15 cellular contexts compared by ENCODE assay signal in genomic region chr2:18558458-18558857, GRCh38. TPM values are rescaled to one million over a fixed set of nuclear protein-coding genes. Genes with fewer than 3 reads are reported as not detected.
DNase-seq lines count a peak whose midpoint lies in the region; ATAC-seq and TF ChIP-seq lines count a peak whose summit lies in the region.
"Had no signal": no experiment of that assay in that cellular context is flagged by ENCODE, and none has a peak within 500 bp of the region (broad histone marks: within the 10 kb centered on the region; RNA-seq: fewer than 3 reads in every experiment).

No MANE protein-coding gene starts in this region.

- peaks cover 32% of the 10 kb centered on the region for H3K4me1 Mint-ChIP-seq in activated B cell treated with CpG ODN at 0.5 μM for 24 hours

- H3K4me3 ChIP-seq in heart right ventricle (peak overlapping the region in 8 of 10 donors; percentile 82 to 93 (median 88)), iPS-20b (ENCODE audit: low read length) (peak overlapping the region; percentile 93), smooth muscle cell (peak overlapping the region; percentile 78), SJCRH30 (no peak overlapping the region)

- no peaks in the 10 kb centered on the region for H3K27me3 Mint-ChIP-seq in activated B cell treated with CpG ODN at 0.5 μM for 24 hours

- H3K4me3 Mint-ChIP-seq in activated B cell treated with CpG ODN at 0.5 μM for 24 hours = no peak overlapping the region
- H3K4me3 Mint-ChIP-seq: CD14-positive monocyte had no signal

- no peak overlapping the region for H2AFZ ChIP-seq in smooth muscle cell (ENCODE audit: low read depth)

- POLR2A ChIA-PET in activated B cell treated with CpG ODN at 0.5 μM for 24 hours (lab: Charles Lee) = interaction anchor here (3.4 kb wide), 1 partner anchor 789 kb away, joined by 24 read pairs; no protein-coding TSS in a partner anchor

- ATAC-seq in heart right ventricle (no peak), activated B cell treated with CpG ODN at 0.5 μM for 24 hours (ENCODE audit: low read depth) (no peak), HG03378 (IDR thresholded peaks at IDR 0.05; ENCODE audit: unreplicated experiment) (no peak), HG02981 (IDR thresholded peaks at IDR 0.05; ENCODE audit: unreplicated experiment) (no peak)
- ATAC-seq: left lobe of liver had no signal

- H3K9ac ChIP-seq in iPS-20b (ENCODE audit: low read depth, low read length) (peak overlapping the region; percentile 69; the same call in 1 of the 2 replicates), smooth muscle cell (ENCODE audit: low read depth) (no peak overlapping the region)

- TF ChIP-seq CTCF in heart right ventricle (IDR thresholded peaks at IDR 0.05) = no peak
- no peak for TF ChIP-seq CTCF in activated B cell treated with CpG ODN at 0.5 μM for 24 hours (IDR thresholded peaks at IDR 0.05)
- no peak for TF ChIP-seq CTCF in smooth muscle cell (IDR thresholded peaks at IDR 0.05; ENCODE audit: borderline replicate concordance, insufficient read depth, poor library complexity, severe bottlenecking)

- H3K27me3 ChIP-seq in heart right ventricle (no peaks in the 10 kb centered on the region), iPS-20b (ENCODE audit: insufficient read depth, low read length) (no peaks in the 10 kb centered on the region), smooth muscle cell (ENCODE audit: low read depth) (no peaks in the 10 kb centered on the region), SJCRH30 (no peaks in the 10 kb centered on the region)

- no peaks in the 10 kb centered on the region for H3K9me3 Mint-ChIP-seq in activated B cell treated with CpG ODN at 0.5 μM for 24 hours

- H3K4me1 ChIP-seq in heart right ventricle = peaks cover 0 to 58% (median 45%) of the 10 kb centered on the region in 9 donors
- peaks cover 17% of the 10 kb centered on the region; the same call in 1 of the 2 replicates for H3K4me1 ChIP-seq in iPS-20b (ENCODE audit: insufficient read depth, low read length)
- peaks cover 9% of the 10 kb centered on the region for H3K4me1 ChIP-seq in smooth muscle cell (ENCODE audit: low read depth)
- peaks cover 5% of the 10 kb centered on the region; the same call in 1 of the 2 replicates for H3K4me1 ChIP-seq in SJCRH30

- WGBS in heart right ventricle, 2 donors = 42 to 54% methylated on average over 1 of the region's 1 CpG
- 86% methylated on average over 1 of the region's 1 CpG for WGBS in smooth muscle cell (ENCODE audit: low lambda C conversion rate)

- H3K36me3 Mint-ChIP-seq in activated B cell treated with CpG ODN at 0.5 μM for 24 hours (ENCODE audit: low read depth) = peaks cover 32% of the 10 kb centered on the region

- DNase-seq in heart right ventricle (no peak), cardiac septum (ENCODE audit: low spot score) (no peak), activated B cell treated with CpG ODN at 0.5 μM for 24 hours (no peak), smooth muscle cell (lab: John Stamatoyannopoulos, UW; ENCODE audit: unreplicated experiment) (no peak), SJCRH30 (no peak)
- DNase-seq: activated CD4-positive, alpha-beta T cell treated with anti-CD3 and anti-CD28 coated beads, Interleukin-2, amount 50 U/mL, for 4 hours had no signal

- no peaks in the 10 kb centered on the region for H3K9me3 ChIP-seq in heart right ventricle
- no peaks in the 10 kb centered on the region for H3K9me3 ChIP-seq in iPS-20b (ENCODE audit: insufficient read depth, low read depth, low read length)
- no peaks in the 10 kb centered on the region for H3K9me3 ChIP-seq in smooth muscle cell (replicated peaks; ENCODE audit: low read depth)
- H3K9me3 ChIP-seq in SJCRH30 (replicated peaks) = no peaks in the 10 kb centered on the region

- intact Hi-C loops in heart right ventricle (cut with DNase I) = loop anchor here in 1 of 10 donors (5.0 kb wide), 1 partner anchor 36 kb away; no protein-coding TSS in a partner anchor
- intact Hi-C loops in cardiac septum (cut with DNase I) = loop anchor here (2.0 kb wide), 1 partner anchor 34 kb away; no protein-coding TSS in a partner anchor
- intact Hi-C loops in activated B cell treated with CpG ODN at 0.5 μM for 24 hours (cut with micrococcal nuclease) = no loop called here

- peak overlapping the region in 9 of 10 donors; percentile 96 to 99 (median 98) for H3K27ac ChIP-seq in heart right ventricle
- H3K27ac ChIP-seq in iPS-20b (ENCODE audit: low read length) = peak overlapping the region; percentile 63
- no peak overlapping the region for H3K27ac ChIP-seq in smooth muscle cell (ENCODE audit: low read depth)
- H3K27ac ChIP-seq in SJCRH30 = no peak overlapping the region

- H3K36me3 ChIP-seq in heart right ventricle = peaks cover 0 to 33% (median 11%) of the 10 kb centered on the region in 9 donors
- H3K36me3 ChIP-seq in iPS-20b (ENCODE audit: insufficient read depth, low read depth, low read length) = peaks cover 14% of the 10 kb centered on the region
- no peaks in the 10 kb centered on the region for H3K36me3 ChIP-seq in smooth muscle cell (ENCODE audit: low read depth)
- peaks cover 17% of the 10 kb centered on the region for H3K36me3 ChIP-seq in SJCRH30

- H4K20me1 ChIP-seq in smooth muscle cell (ENCODE audit: low read depth) = peaks cover 8% of the 10 kb centered on the region

- no peaks in the 10 kb centered on the region for H3F3A ChIP-seq in smooth muscle cell (ENCODE audit: low read depth)

- no peak overlapping the region for H3K4me2 ChIP-seq in smooth muscle cell

- H3K79me2 ChIP-seq in smooth muscle cell (ENCODE audit: low read depth) = peaks cover 29% of the 10 kb centered on the region

- CTCF ChIA-PET in activated B cell treated with CpG ODN at 0.5 μM for 24 hours (lab: Charles Lee) = interaction anchor here (1.2 kb wide), 1 partner anchor 9 kb away, joined by 4 read pairs; no protein-coding TSS in a partner anchor

- H3K27ac Mint-ChIP-seq in activated B cell treated with CpG ODN at 0.5 μM for 24 hours = peak overlapping the region; percentile 91

RNA-seq across cellular contexts. Expression of gene RDH14, which starts 2.0 kb away (rescaled TPM):
- total RNA-seq in heart right ventricle (10 to 100 TPM; 40.8 to 54.8 (median 47.5) TPM), cardiac septum (35.4 TPM), activated B cell treated with CpG ODN at 0.5 μM for 24 hours (18.7 and 19.6 TPM in 2 replicates), smooth muscle cell (26.2 and 26.3 TPM in 2 replicates)
- polyA plus RNA-seq in heart right ventricle (10 to 100 TPM; 25.8 to 35.0 TPM), smooth muscle cell (24.5 and 30.4 TPM in 2 replicates)
- total RNA-seq in SJCRH30 (2014; rRNA removed; shearing (Covaris generic)) = 27.7 TPM in 2 replicates

RNA-seq across cellular contexts. Expression of gene NT5C1B, which starts 30.9 kb away (rescaled TPM):
- total RNA-seq in heart right ventricle (not detected), cardiac septum (not detected), activated B cell treated with CpG ODN at 0.5 μM for 24 hours (not detected in 2 replicates), smooth muscle cell (not detected in 2 replicates)
- polyA plus RNA-seq in heart right ventricle (not detected), smooth muscle cell (0.13 TPM in 1 of 2 replicates, not detected in the other)
- not detected in 2 replicates for total RNA-seq in SJCRH30 (2014; rRNA removed; shearing (Covaris generic))
- total RNA-seq: glomerular endothelial cell; left lobe of liver; posterior vena cava; T-helper 1 cell treated with Interleukin-12 subunit alpha and Interleukin-12 subunit beta and Interleukin-4 antibody, amounts not matched to agents 30 ng/mL and 1 ng/mL, for 36 hours had no signal
- polyA plus RNA-seq: adipose tissue, CD14-positive monocyte had no signal

Comparison
In these comparisons a context has a peak if more than half of its experiments do, and no peak if none do; other contexts are left out.
1. H3K27ac ChIP-seq: peak in heart right ventricle (9 of 10) and iPS-20b (single experiment); none in smooth muscle cell (single experiment) and SJCRH30 (single experiment).